ENCODE assay signal across 21 cellular contexts in genomic region chr15:73397461-73397860, GRCh38. TPM values are rescaled to one million over a fixed set of nuclear protein-coding genes. Genes with fewer than 3 reads are reported as not detected.
DNase-seq lines count a peak whose midpoint lies in the region; ATAC-seq and TF ChIP-seq lines count a peak whose summit lies in the region.
"Had no signal": no experiment of that assay in that cellular context is flagged by ENCODE, and none has a peak within 500 bp of the region (broad histone marks: within the 10 kb centered on the region; RNA-seq: fewer than 3 reads in every experiment).

No MANE protein-coding gene starts in this region.

- H2AFZ ChIP-seq in H9 (ENCODE audit: low read length), result no peak overlapping the region

- peaks cover 6% of the 10 kb centered on the region for H3K27me3 Mint-ChIP-seq in H9 (ENCODE audit: low read depth)
- peaks cover 3% of the 10 kb centered on the region for H3K27me3 Mint-ChIP-seq in glutamatergic neuron (ENCODE audit: unreplicated experiment)

- H3K9me3 ChIP-seq in BLaER1 treated with 17β-estradiol and CSF1 and Interleukin-3, amounts not matched to agents 10 nM and 100 nM (replicated peaks in 1 of 11), result no peaks in the 10 kb centered on the region
- H3K9me3 ChIP-seq in H9 (ENCODE audit: control insufficient read depth, low read depth, low read length), result no peaks in the 10 kb centered on the region

- no peak overlapping the region; a peak in 1 of 20 replicates for H3K4me3 ChIP-seq in BLaER1 treated with 17β-estradiol and CSF1 and Interleukin-3, amounts not matched to agents 10 nM and 100 nM

- H3K56ac ChIP-seq in H9 (ENCODE audit: insufficient read length, low read depth, low read length), result no peak overlapping the region

- peaks cover 33 to 34% of the 10 kb centered on the region in 2 experiments for H3K4me1 Mint-ChIP-seq in H9
- H3K4me1 Mint-ChIP-seq in glutamatergic neuron (ENCODE audit: low read depth, unreplicated experiment), result peaks cover 10% of the 10 kb centered on the region
- H3K4me1 Mint-ChIP-seq: CD8-positive, alpha-beta memory T cell had no signal

- H3K18ac ChIP-seq in H9 (ENCODE audit: insufficient read length, low read depth, low read length), result no peak overlapping the region

- no peak overlapping the region for H4K91ac ChIP-seq in H9 (ENCODE audit: insufficient read length, low read depth, low read length)

- intact Hi-C loops in sciatic nerve (cut with DNase I), result no loop called here

- H3K9me3 Mint-ChIP-seq in H9 (no peaks in the 10 kb centered on the region), glutamatergic neuron (ENCODE audit: unreplicated experiment) (peaks cover 1% of the 10 kb centered on the region)
- H3K9me3 Mint-ChIP-seq: CD8-positive, alpha-beta memory T cell; HFFc6 had no signal

- ATAC-seq in sciatic nerve (no peak), HG02973 (IDR thresholded peaks at IDR 0.05; ENCODE audit: unreplicated experiment) (no peak)
- ATAC-seq: Panc1 had no signal

- no peak overlapping the region for H3K4me3 Mint-ChIP-seq in H9
- no peak overlapping the region for H3K4me3 Mint-ChIP-seq in glutamatergic neuron (ENCODE audit: unreplicated experiment)
- H3K4me3 Mint-ChIP-seq: CD8-positive, alpha-beta memory T cell; HFFc6 had no signal

- H2BK5ac ChIP-seq in H9 (ENCODE audit: insufficient read length, low read length), result no peak overlapping the region

- no peak for TF ChIP-seq CTCF in H9 (conservative IDR thresholded peaks at IDR 0.05)
- no peak for TF ChIP-seq CTCF in glutamatergic neuron (IDR thresholded peaks at IDR 0.05; ENCODE audit: partially characterized antibody, unreplicated experiment)

- H2BK12ac ChIP-seq in H9 (ENCODE audit: insufficient read length, low read depth, low read length), result no peak overlapping the region

- no peak overlapping the region for H2BK15ac ChIP-seq in H9 (ENCODE audit: low read depth, low read length)

- H3K23ac ChIP-seq in H9 (ENCODE audit: insufficient read length, low read depth, low read length), result no peak overlapping the region

- no peaks in the 10 kb centered on the region for H3K79me1 ChIP-seq in H9 (ENCODE audit: insufficient read depth, low read depth, low read length, poor library complexity, severe bottlenecking)

- no peaks in the 10 kb centered on the region for H3K23me2 ChIP-seq in H9 (ENCODE audit: insufficient read length, low read depth, low read length, poor library complexity, severe bottlenecking)

- no peaks in the 10 kb centered on the region for H3K79me2 ChIP-seq in H9 (ENCODE audit: insufficient read depth, low read length)

- no peak overlapping the region for H4K8ac ChIP-seq in H9 (replicated peaks; ENCODE audit: insufficient read length, low read depth, low read length)

- WGBS in H9 (ENCODE audit: extremely low coverage, insufficient read length, low lambda C conversion rate), result no CpG with 5 or more reads among the region's 5 CpGs

- H3K36me3 Mint-ChIP-seq in H9 (ENCODE audit: insufficient read depth in 1 of 3, low read depth in 3 of 3) (no peaks in the 10 kb centered on the region), glutamatergic neuron (ENCODE audit: unreplicated experiment) (no peaks in the 10 kb centered on the region)
- H3K36me3 Mint-ChIP-seq: CD8-positive, alpha-beta memory T cell had no signal

- 0 out of 2 replicates have a peak overlapping the region, but pooled peaks have one; percentile 45 for H3K14ac ChIP-seq in H9 (ENCODE audit: insufficient read depth, low read length)

- H3K27ac ChIP-seq in BLaER1 treated with 17β-estradiol and CSF1 and Interleukin-3, amounts not matched to agents 10 nM and 100 nM, result peak overlapping the region in 7 of 11 experiments; percentile 32 to 89 (median 61); a peak in 14 of 22 replicates
- H3K27ac ChIP-seq in H9 (ENCODE audit: insufficient read length, low read depth, low read length), result no peak overlapping the region

- peaks cover 6 to 98% (median 72%) of the 10 kb centered on the region in 10 experiments; a peak in 18 of 20 replicates for H3K4me1 ChIP-seq in BLaER1 treated with 17β-estradiol and CSF1 and Interleukin-3, amounts not matched to agents 10 nM and 100 nM
- peaks cover 8% of the 10 kb centered on the region; the same call in 1 of the 2 replicates for H3K4me1 ChIP-seq in H9 (ENCODE audit: insufficient read depth, low read length)

- no peak overlapping the region for H2BK20ac ChIP-seq in H9 (ENCODE audit: low read depth, low read length, poor library complexity, severe bottlenecking)

- H3K27me3 ChIP-seq in BLaER1 treated with 17β-estradiol and CSF1 and Interleukin-3, amounts not matched to agents 10 nM and 100 nM, result no peaks in the 10 kb centered on the region
- no peaks in the 10 kb centered on the region for H3K27me3 ChIP-seq in H9 (ENCODE audit: insufficient read depth, low read length)

- DNase-seq in H9 (no peak), NCI-H82 (lab: John Stamatoyannopoulos, UW) (peak; percentile 70), glutamatergic neuron (no peak), sciatic nerve (ENCODE audit: low spot score) (no peak), NCI-H1417 (lab: John Stamatoyannopoulos, UW) (no peak)
- DNase-seq: C1 segment of cervical spinal cord; CD8-positive, alpha-beta memory T cell; DMS79; HFFc6; Karpas-422; NCI-H1436; NCI-H2081; NCI-H526 had no signal

- peak overlapping the region in 6 of 11 experiments; percentile 12 to 59 (median 46); a peak in 7 of 22 replicates for H3K9ac ChIP-seq in BLaER1 treated with 17β-estradiol and CSF1 and Interleukin-3, amounts not matched to agents 10 nM and 100 nM
- no peak overlapping the region for H3K9ac ChIP-seq in H9 (ENCODE audit: extremely low read depth, insufficient read length, low read length)

- no peak overlapping the region for H2BK120ac ChIP-seq in H9 (ENCODE audit: low read depth, low read length, poor library complexity, severe bottlenecking)

- H3K4ac ChIP-seq in H9 (ENCODE audit: low read depth, low read length), result no peak overlapping the region

- H4K5ac ChIP-seq in H9 (ENCODE audit: insufficient read length, low read depth, low read length), result no peak overlapping the region

- peak overlapping the region in 10 of 11 experiments; percentile 17 to 90 (median 71); a peak in 16 of 22 replicates for H3K4me2 ChIP-seq in BLaER1 treated with 17β-estradiol and CSF1 and Interleukin-3, amounts not matched to agents 10 nM and 100 nM
- H3K4me2 ChIP-seq in H9 (ENCODE audit: insufficient read depth, insufficient read length, low read length), result no peak overlapping the region

- no peak overlapping the region for H2AK5ac ChIP-seq in H9 (ENCODE audit: insufficient read length, low read length)

- H3K27ac Mint-ChIP-seq in H9 (no peak overlapping the region; a peak in 1 of 7 replicates), glutamatergic neuron (ENCODE audit: unreplicated experiment) (peak overlapping the region; percentile 79)
- H3K27ac Mint-ChIP-seq: CD8-positive, alpha-beta memory T cell; HFFc6 had no signal

- no peak overlapping the region for H3T11ph ChIP-seq in H9 (ENCODE audit: low read length)

- H4K20me1 ChIP-seq in BLaER1 treated with 17β-estradiol and CSF1 and Interleukin-3, amounts not matched to agents 10 nM and 100 nM, result no peaks in the 10 kb centered on the region
- no peaks in the 10 kb centered on the region for H4K20me1 ChIP-seq in H9 (ENCODE audit: control insufficient read depth, insufficient read depth, insufficient read length)

- H3K36me3 ChIP-seq in BLaER1 treated with 17β-estradiol and CSF1 and Interleukin-3, amounts not matched to agents 10 nM and 100 nM, result no peaks in the 10 kb centered on the region

RNA-seq across cellular contexts. Expression of gene HCN4, which starts 28.7 kb away (rescaled TPM):
- total RNA-seq in H9 (2021) (10.5 and 10.6 TPM in 2 replicates), glutamatergic neuron (ENCODE audit: unreplicated experiment) (17.0 TPM), sciatic nerve (not detected)
- total RNA-seq: HFFc6, HT-29, MCF 10A, SK-MEL-5 had no signal

RNA-seq across cellular contexts. Expression of gene REC114, which starts 45.5 kb away (rescaled TPM):
- total RNA-seq in H9 (2021) (not detected in 2 replicates), glutamatergic neuron (ENCODE audit: unreplicated experiment) (not detected), sciatic nerve (not detected)
- total RNA-seq: A673; CD8-positive, alpha-beta memory T cell; H4; HFFc6; HT-29; MCF 10A; SK-MEL-5 had no signal

Comparison
In these comparisons a context has a peak if more than half of its experiments do, and no peak if none do; other contexts are left out.
1. RNA of gene HCN4, which starts 28.7 kb away (total RNA-seq): 17.0 TPM in glutamatergic neuron (single experiment) and 10.5 to 10.6 TPM in H9; not detected in sciatic nerve (single experiment); every median in the first group is over 10 times any median in the second.